Comparison of ENCODE assay signal across 11 cellular contexts in the genomic region with DNA sequence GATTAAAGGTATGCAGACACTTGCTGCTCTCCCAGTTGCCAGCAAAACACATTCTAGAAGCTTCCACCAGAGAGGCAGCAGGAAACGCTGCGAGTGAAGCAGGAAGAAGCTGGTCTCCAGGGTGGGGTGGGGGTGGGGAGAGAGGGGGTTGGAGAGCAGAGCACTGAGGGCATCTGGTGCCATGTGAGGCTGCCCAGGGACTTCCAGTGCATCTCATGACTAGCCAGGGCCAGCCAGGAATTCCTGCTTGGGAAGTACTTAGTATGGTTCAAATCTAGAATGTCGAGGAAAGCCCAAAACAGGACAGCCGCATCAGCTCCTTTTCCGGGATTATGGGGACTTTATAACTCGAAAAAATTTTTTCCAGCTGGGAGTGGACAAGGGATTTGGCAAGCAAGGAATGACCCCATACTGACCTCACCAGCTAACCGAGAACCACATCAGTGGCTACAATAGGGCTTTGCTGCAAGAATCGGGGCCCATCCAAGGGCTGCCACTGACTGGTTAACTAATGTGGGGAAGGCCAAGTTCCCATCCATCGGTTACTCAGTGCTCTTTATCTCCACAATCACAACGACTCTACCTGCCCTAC.
"Had no signal": no experiment of that assay in that cellular context is flagged by ENCODE, and none has a peak within 500 bp of the region (broad histone marks: within the 10 kb centered on the region; RNA-seq: fewer than 3 reads in every experiment).

No MANE protein-coding gene starts in this region.

- H3K9me3 ChIP-seq: pancreas, tibial nerve had no signal

- H3K27me3 ChIP-seq: brain microvascular endothelial cell, pancreas, tibial nerve had no signal

- DNase-seq: activated CD4-positive, alpha-beta T cell treated with anti-CD3 and anti-CD28 coated beads, Interleukin-2, amount 50 U/mL, for 4 hours; activated effector memory CD4-positive, alpha-beta T cell treated with anti-CD3 and anti-CD28 coated beads, Interleukin-2, amount 50 U/mL, for 16 hours; activated naive CD8-positive, alpha-beta T cell treated with anti-CD3 and anti-CD28 coated beads for 36 hours; activated T-cell treated with anti-CD3 and anti-CD28 coated beads, Interleukin-2, amount 50 U/mL, for 1 hour; brain microvascular endothelial cell; immature natural killer cell; SW 1271 had no signal

- H3K36me3 ChIP-seq: brain microvascular endothelial cell, pancreas, tibial nerve had no signal

- H3K27ac ChIP-seq: brain microvascular endothelial cell, tibial nerve had no signal

- H3K4me3 ChIP-seq: pancreas, skin epidermis, tibial nerve had no signal

- ATAC-seq: left lobe of liver had no signal
